In genomic region chr22:44975444-44976262, GRCh38 we compare ENCODE assay signal across 7 cellular contexts. TPM values are rescaled to one million over a fixed set of nuclear protein-coding genes. Genes with fewer than 3 reads are reported as not detected.
DNase-seq lines count a peak whose midpoint lies in the region; TF ChIP-seq lines count a peak whose summit lies in the region.

No MANE protein-coding gene starts in this region.

- H3K4me3 ChIP-seq in GM06990 (replicated peaks; ENCODE audit: low read depth, low read length): no peak overlapping the region
- no peak overlapping the region for H3K4me3 ChIP-seq in LNCaP clone FGC (ENCODE audit: low read depth, low read length)
- no peak overlapping the region for H3K4me3 ChIP-seq in WERI-Rb-1 (ENCODE audit: low read depth, low read length)
- no peak overlapping the region for H3K4me3 ChIP-seq in coronary artery

- DNase-seq in GM06990 (ENCODE audit: extremely low read depth, insufficient read length) (peak; percentile 59), LNCaP clone FGC (ENCODE audit: low read depth) (peak; percentile 56), WERI-Rb-1 (peak; percentile 47), cerebellum (ENCODE audit: low spot score) (peak; percentile 21), left kidney (ENCODE audit: low read depth, low spot score) (peak; percentile 97), coronary artery (ENCODE audit: low spot score) (no peak)
- peak; percentile 71 to 83 for DNase-seq in stimulated activated CD4-positive, alpha-beta T cell treated with anti-CD3 and anti-CD28 coated beads, Interleukin-4, amount 100 ng/mL, for 48 hours (ENCODE audit: low read depth in 2 of 2)

- H3K36me3 ChIP-seq in GM06990 (ENCODE audit: control insufficient read depth, insufficient read depth, low read length) (no peaks in the 10 kb centered on the region), WERI-Rb-1 (peaks cover 20% of the 10 kb centered on the region)

- TF ChIP-seq CTCF in GM06990 (IDR thresholded peaks at IDR 0.05; ENCODE audit: insufficient read depth, low read length, poor library complexity, severe bottlenecking) (peak; percentile 78), LNCaP clone FGC (IDR thresholded peaks at IDR 0.05; ENCODE audit: control insufficient read depth, extremely low read depth, insufficient read depth) (peak; percentile 77), WERI-Rb-1 (IDR thresholded peaks at IDR 0.05; ENCODE audit: low read depth, low read length) (peak; percentile 68), coronary artery (IDR thresholded peaks at IDR 0.05) (no peak)

- H3K27me3 ChIP-seq in GM06990 (replicated peaks; ENCODE audit: control insufficient read depth, insufficient read depth, low read length): no peaks in the 10 kb centered on the region; the same call in none of the 2 replicates
- H3K27me3 ChIP-seq in WERI-Rb-1 (ENCODE audit: insufficient read depth, low read depth, severe bottlenecking): no peaks in the 10 kb centered on the region

- H3K27ac ChIP-seq in WERI-Rb-1 (no peak overlapping the region), coronary artery (no peak overlapping the region)

- H3K9me3 ChIP-seq in WERI-Rb-1 (ENCODE audit: severe bottlenecking): no peaks in the 10 kb centered on the region

RNA-seq across cellular contexts. Expression of gene PHF21B, which starts 34.2 kb away (rescaled TPM):
- 21.9 TPM for total RNA-seq in cerebellum
